1 cellular context compared by ENCODE assay signal in the genomic region with DNA sequence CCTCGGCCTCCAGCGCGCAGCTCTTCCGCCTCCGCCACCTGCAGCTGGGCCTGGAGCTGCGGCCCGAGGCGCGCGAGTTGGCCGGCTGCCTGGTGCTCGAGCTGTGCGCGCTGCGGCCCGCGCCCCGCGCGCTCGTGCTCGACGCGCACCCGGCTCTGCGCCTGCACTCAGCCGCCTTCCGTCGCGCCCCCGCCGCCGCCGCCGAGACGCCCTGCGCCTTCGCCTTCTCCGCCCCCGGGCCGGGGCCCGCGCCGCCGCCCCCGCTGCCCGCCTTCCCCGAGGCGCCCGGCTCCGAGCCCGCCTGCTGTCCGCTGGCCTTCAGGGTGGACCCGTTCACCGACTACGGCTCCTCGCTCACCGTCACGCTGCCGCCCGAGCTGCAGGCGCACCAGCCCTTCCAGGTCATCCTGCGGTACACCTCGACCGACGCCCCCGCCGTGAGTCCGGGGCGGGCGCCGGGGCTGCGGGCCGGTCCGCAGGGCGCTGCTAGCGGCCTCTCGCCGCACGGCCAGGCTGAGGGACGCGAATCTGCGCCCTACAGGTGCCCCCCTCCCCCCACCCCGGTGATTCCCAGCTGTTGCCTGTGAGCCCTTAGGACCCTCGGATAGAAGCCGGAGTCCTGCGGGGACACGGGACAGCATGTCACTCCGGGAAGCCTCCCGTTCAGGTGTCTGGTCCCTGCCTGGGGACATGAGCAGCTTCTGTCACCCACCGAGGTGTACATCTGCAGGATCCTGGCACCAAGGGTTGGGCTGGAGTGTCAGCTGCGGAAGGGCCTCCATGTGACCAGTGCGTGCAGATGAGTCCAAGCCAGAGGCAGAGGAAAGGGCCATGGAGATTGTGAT.
TF ChIP-seq lines count a peak whose summit lies in the region.

No MANE protein-coding gene starts in this region.

TF ChIP-seq in endothelial cell of umbilical vein, 7 proteins besides CTCF, POLR2A, EP300 and RAD21:
- TF ChIP-seq JUN (IDR thresholded peaks at IDR 0.05; ENCODE audit: borderline replicate concordance, insufficient read depth, insufficient read length, low read depth) (no peak), POLR2AphosphoS5 (IDR thresholded peaks at IDR 0.05; ENCODE audit: insufficient read depth, low read depth, low read length) (peak; percentile 59)
